In genomic region chr1:39104158-39105060, GRCh38 we compare ENCODE assay signal across 8 cellular contexts.
A peak's percentile ranks its signal among the peaks of the same experiment; 100 is the strongest.
DNase-seq lines count a peak whose midpoint lies in the region; ATAC-seq and TF ChIP-seq lines count a peak whose summit lies in the region.

No MANE protein-coding gene starts in this region.

- no peaks in the 10 kb centered on the region for H3K36me3 ChIP-seq in ovary

- peak overlapping the region; percentile 59 for H3K4me3 Mint-ChIP-seq in activated CD4-positive, alpha-beta T cell treated with anti-CD3 and anti-CD28 coated beads, Interleukin-2, amount 10 ng/mL, durations not matched to agents 7 days and 5 days
- H3K4me3 Mint-ChIP-seq in glutamatergic neuron (ENCODE audit: unreplicated experiment) = peak overlapping the region; percentile 76

- peaks cover 31% of the 10 kb centered on the region for H3K4me1 Mint-ChIP-seq in activated CD4-positive, alpha-beta T cell treated with anti-CD3 and anti-CD28 coated beads, Interleukin-2, amount 10 ng/mL, durations not matched to agents 7 days and 5 days
- peaks cover 29% of the 10 kb centered on the region for H3K4me1 Mint-ChIP-seq in glutamatergic neuron (ENCODE audit: low read depth, unreplicated experiment)

- H3K36me3 Mint-ChIP-seq in activated CD4-positive, alpha-beta T cell treated with anti-CD3 and anti-CD28 coated beads, Interleukin-2, amount 10 ng/mL, durations not matched to agents 7 days and 5 days (ENCODE audit: low read depth) = no peaks in the 10 kb centered on the region
- no peaks in the 10 kb centered on the region for H3K36me3 Mint-ChIP-seq in glutamatergic neuron (ENCODE audit: unreplicated experiment)

- intact Hi-C loops in ovary (cut with DNase I) = loop anchor here (5.0 to 10.0 kb wide), 8 partner anchors 60 to 430 kb away; partner anchors contain the start of gene MACF1 (in 1 of the 4)

- peak overlapping the region; percentile 2 for H3K27ac Mint-ChIP-seq in activated CD4-positive, alpha-beta T cell treated with anti-CD3 and anti-CD28 coated beads, Interleukin-2, amount 10 ng/mL, durations not matched to agents 7 days and 5 days
- H3K27ac Mint-ChIP-seq in glutamatergic neuron (ENCODE audit: unreplicated experiment) = peak overlapping the region; percentile 92

- no peak for DNase-seq in activated CD4-positive, alpha-beta T cell treated with anti-CD3 and anti-CD28 coated beads, Interleukin-2, amount 10 ng/mL, durations not matched to agents 7 days and 5 days
- no peak for DNase-seq in activated CD4-positive, alpha-beta T cell treated with anti-CD3 and anti-CD28 coated beads, Interleukin-2, amount 50 U/mL, for 4 hours
- DNase-seq in glutamatergic neuron (peak; percentile 70), ovary (peak in 3 of 5 donors; percentile 10 to 41 (median 29)), COR-L47 (lab: John Stamatoyannopoulos, UW) (no peak), ureter (ENCODE audit: low spot score) (no peak)

- CTCF ChIA-PET in activated CD4-positive, alpha-beta T cell treated with anti-CD3 and anti-CD28 coated beads, Interleukin-2, amount 10 ng/mL, durations not matched to agents 7 days and 5 days (lab: Charles Lee) = no interaction called here

- H3K27ac ChIP-seq in VCaP (peak overlapping the region; percentile 95), ovary (peak overlapping the region; percentile 93 to 96)

- 27 to 32% (median 27%) methylated on average over 25 of the region's 25 CpGs for WGBS in ovary, 3 donors

- H3K27me3 ChIP-seq in ovary = no peaks in the 10 kb centered on the region

- H3K27me3 Mint-ChIP-seq in activated CD4-positive, alpha-beta T cell treated with anti-CD3 and anti-CD28 coated beads, Interleukin-2, amount 10 ng/mL, durations not matched to agents 7 days and 5 days = peaks cover 13% of the 10 kb centered on the region
- H3K27me3 Mint-ChIP-seq in glutamatergic neuron (ENCODE audit: unreplicated experiment) = peaks cover 12% of the 10 kb centered on the region

- no peak for TF ChIP-seq CTCF in VCaP (conservative IDR thresholded peaks at IDR 0.05)
- TF ChIP-seq CTCF in glutamatergic neuron (IDR thresholded peaks at IDR 0.05; ENCODE audit: partially characterized antibody, unreplicated experiment) = no peak
- TF ChIP-seq CTCF in ovary (IDR thresholded peaks at IDR 0.05) = no peak

- ATAC-seq in GM19455 (IDR thresholded peaks at IDR 0.05; ENCODE audit: unreplicated experiment) = no peak

- H3K4me3 ChIP-seq in ovary = peak overlapping the region; percentile 81

- H3K9me3 Mint-ChIP-seq in activated CD4-positive, alpha-beta T cell treated with anti-CD3 and anti-CD28 coated beads, Interleukin-2, amount 10 ng/mL, durations not matched to agents 7 days and 5 days = no peaks in the 10 kb centered on the region
- H3K9me3 Mint-ChIP-seq in glutamatergic neuron (ENCODE audit: unreplicated experiment) = peaks cover 5% of the 10 kb centered on the region

- no peak for TF ChIP-seq EP300 in ovary (IDR thresholded peaks at IDR 0.05)

- H3K9me3 ChIP-seq in ovary = no peaks in the 10 kb centered on the region

- H3K4me1 ChIP-seq in ovary (ENCODE audit: insufficient read depth) = peaks cover 13% of the 10 kb centered on the region

- POLR2A ChIA-PET in activated CD4-positive, alpha-beta T cell treated with anti-CD3 and anti-CD28 coated beads, Interleukin-2, amount 10 ng/mL, durations not matched to agents 7 days and 5 days (lab: Charles Lee) = no interaction called here

- no peak for TF ChIP-seq POLR2A in ovary (IDR thresholded peaks at IDR 0.05)

Comparison
In these comparisons a context has a peak if more than half of its experiments do, and no peak if none do; other contexts are left out.
1. DNase-seq: peak in glutamatergic neuron (single experiment) and ovary (3 of 5); none in activated CD4-positive, alpha-beta T cell treated with anti-CD3 and anti-CD28 coated beads, Interleukin-2, amount 10 ng/mL, durations not matched to agents 7 days and 5 days (single experiment), activated CD4-positive, alpha-beta T cell treated with anti-CD3 and anti-CD28 coated beads, Interleukin-2, amount 50 U/mL, for 4 hours (0 of 2), COR-L47 (single experiment) and ureter (single experiment).